ENCODE assay signal across 8 cellular contexts in genomic region chr3:197454014-197454413, GRCh38.
A peak's percentile ranks its signal among the peaks of the same experiment; 100 is the strongest.
DNase-seq lines count a peak whose midpoint lies in the region; ATAC-seq, FAIRE-seq and TF ChIP-seq lines count a peak whose summit lies in the region.

No MANE protein-coding gene starts in this region.

- WGBS in A549 (ENCODE audit: missing lambda C conversion rate) = 36% methylated on average over 3 of the region's 3 CpGs

- FAIRE-seq in A549 (lab: Jason Lieb, UNC) = no peak

- no peak overlapping the region for H3K9ac ChIP-seq in DND-41 (ENCODE audit: low read depth, low read length)
- no peak overlapping the region for H3K9ac ChIP-seq in PC-3 (ENCODE audit: low read length)

- peaks cover 23% of the 10 kb centered on the region; the same call in 2 of the 3 replicates for H3K4me1 ChIP-seq in A549
- H3K4me1 ChIP-seq in DND-41 (ENCODE audit: insufficient read depth, low read length) = peaks cover 8% of the 10 kb centered on the region
- no peaks in the 10 kb centered on the region for H3K4me1 ChIP-seq in PC-3 (ENCODE audit: insufficient read depth, low read length)
- H3K4me1 ChIP-seq in lower lobe of right lung = peaks cover 13% of the 10 kb centered on the region

- no peaks in the 10 kb centered on the region for H3K9me2 ChIP-seq in PC-3 (replicated peaks; ENCODE audit: low read length)

- TF ChIP-seq CTCF in A549 (IDR thresholded peaks at IDR 0.05) = peak; percentile 18; the same call in 1 of the 3 replicates
- peak; percentile 40 for TF ChIP-seq CTCF in DND-41 (IDR thresholded peaks at IDR 0.05; ENCODE audit: borderline replicate concordance, extremely low read depth, low read length, poor library complexity, severe bottlenecking)
- peak; percentile 60 for TF ChIP-seq CTCF in PC-3 (conservative IDR thresholded peaks at IDR 0.05; ENCODE audit: low read depth, low read length)
- TF ChIP-seq CTCF in fibroblast of pulmonary artery (IDR thresholded peaks at IDR 0.05; ENCODE audit: low read length, missing control alignments) = peak; percentile 19
- TF ChIP-seq CTCF in lower lobe of right lung (IDR thresholded peaks at IDR 0.05) = no peak
- TF ChIP-seq CTCF in omental fat pad (IDR thresholded peaks at IDR 0.05) = no peak

- no TSS peak for BruUV-seq in PC-3 (replicated peaks; lab: Mats Ljungman, UMichigan)

- H3K4me3 ChIP-seq in A549 (no peak overlapping the region), DND-41 (ENCODE audit: low read depth in 1 of 2, low read length in 2 of 2) (no peak overlapping the region), PC-3 (ENCODE audit: low read length) (no peak overlapping the region), fibroblast of pulmonary artery (replicated peaks; ENCODE audit: low read depth, low read length) (no peak overlapping the region), lower lobe of right lung (no peak overlapping the region)

- DNase-seq in A549 (ENCODE audit: low read depth in 1 of 2, low spot score in 1 of 2) = peak in 1 of 2 experiments; percentile 26
- no peak for DNase-seq in DND-41
- peak; percentile 48 for DNase-seq in PC-3
- peak; percentile 36 for DNase-seq in fibroblast of pulmonary artery (ENCODE audit: low read depth)
- no peak for DNase-seq in lower lobe of right lung
- DNase-seq in omental fat pad (ENCODE audit: low spot score) = no peak

- 0 out of 6 replicates have a peak, but pooled peaks have one; percentile 9 to 54 for ATAC-seq in A549
- ATAC-seq in DND-41 (ENCODE audit: insufficient read depth, low read depth) = no peak; the same call in 2 of the 3 replicates
- ATAC-seq in PC-3 = peak; percentile 92
- no peak for ATAC-seq in GM21529 (IDR thresholded peaks at IDR 0.05; ENCODE audit: unreplicated experiment)
- no peak for ATAC-seq in HG03354 (IDR thresholded peaks at IDR 0.05; ENCODE audit: poor library complexity, severe bottlenecking, unreplicated experiment)
- ATAC-seq in lower lobe of right lung = no peak
- no peak for ATAC-seq in omental fat pad (ENCODE audit: low FRiP score)

- H3K79me2 ChIP-seq in DND-41 (ENCODE audit: insufficient read depth, low read length) (no peaks in the 10 kb centered on the region), PC-3 (ENCODE audit: low read length) (no peaks in the 10 kb centered on the region)

- no peaks in the 10 kb centered on the region for H4K20me1 ChIP-seq in DND-41 (ENCODE audit: insufficient read depth, low read length)
- H4K20me1 ChIP-seq in PC-3 (ENCODE audit: low read length) = no peaks in the 10 kb centered on the region

- no peaks in the 10 kb centered on the region for H3K36me3 ChIP-seq in DND-41 (ENCODE audit: insufficient read depth, low read length)
- H3K36me3 ChIP-seq in PC-3 (ENCODE audit: low read depth, low read length) = no peaks in the 10 kb centered on the region
- H3K36me3 ChIP-seq in lower lobe of right lung = no peaks in the 10 kb centered on the region

- H2AFZ ChIP-seq in DND-41 (ENCODE audit: low read depth, low read length) (no peak overlapping the region), PC-3 (ENCODE audit: low read length) (no peak overlapping the region)

- H3K9me3 ChIP-seq in A549 (no peaks in the 10 kb centered on the region), DND-41 (ENCODE audit: insufficient read depth, low read length, severe bottlenecking) (no peaks in the 10 kb centered on the region), PC-3 (ENCODE audit: low read length) (no peaks in the 10 kb centered on the region), lower lobe of right lung (no peaks in the 10 kb centered on the region)

- H3K27me3 ChIP-seq in DND-41 (ENCODE audit: insufficient read depth, low read length, poor library complexity) (peaks cover 28% of the 10 kb centered on the region), PC-3 (ENCODE audit: low read length) (no peaks in the 10 kb centered on the region), lower lobe of right lung (ENCODE audit: low read depth) (no peaks in the 10 kb centered on the region)

- POLR2A ChIA-PET in A549 (lab: Yijun Ruan, JAX) = no interaction called here
- POLR2A ChIA-PET in PC-3 (lab: Charles Lee; ENCODE audit: unreplicated experiment) = no interaction called here

- no peak for TF ChIP-seq EP300 in A549 (IDR thresholded peaks at IDR 0.05)

- intact Hi-C loops in PC-3 (cut with micrococcal nuclease) = loop anchor here (1.0 to 2.0 kb wide), 4 partner anchors 57 to 230 kb away; no protein-coding TSS in a partner anchor
- intact Hi-C loops in lower lobe of right lung (cut with DNase I) = no loop called here

- TF ChIP-seq POLR2A in A549 (IDR thresholded peaks at IDR 0.05; ENCODE audit: low read length) = no peak

- H3F3A ChIP-seq in PC-3 (ENCODE audit: low read length, unreplicated experiment) = no peaks in the 10 kb centered on the region

- TF ChIP-seq RAD21 in A549 (conservative IDR thresholded peaks at IDR 0.05 in 1 of 2, IDR thresholded peaks at IDR 0.05 in 1 of 2) = peak in 1 of 2 experiments; percentile 26; a peak in 3 of 5 replicates

- CTCF ChIA-PET in A549 (lab: Yijun Ruan, JAX) (interaction anchor here (0.7 to 2.2 kb wide), 9 partner anchors 8 to 230 kb away, joined by 3 to 6 read pairs (median 3); no protein-coding TSS in a partner anchor), PC-3 (lab: Charles Lee) (interaction anchor here (0.6 to 1.6 kb wide), 9 partner anchors 28 to 197 kb away, joined by 3 to 9 read pairs (median 4); partner anchors contain the start of gene DLG1)

- H3K27ac ChIP-seq in A549 (no peak overlapping the region), DND-41 (ENCODE audit: low read length) (no peak overlapping the region), PC-3 (ENCODE audit: low read length) (no peak overlapping the region), lower lobe of right lung (no peak overlapping the region)

- H3K4me2 ChIP-seq in A549 (no peak overlapping the region), DND-41 (ENCODE audit: insufficient read depth, low read length) (no peak overlapping the region), PC-3 (ENCODE audit: low read length) (no peak overlapping the region)

TF ChIP-seq in A549, 52 proteins besides CTCF, POLR2A, EP300 and RAD21:
- TF ChIP-seq FOSL2 (IDR thresholded peaks at IDR 0.05) (no peak), FOSL2 (CRISPR knock-in tag; IDR thresholded peaks at IDR 0.05) (no peak), EHF (CRISPR knock-in tag; IDR thresholded peaks at IDR 0.05) (no peak), MAFK (IDR thresholded peaks at IDR 0.05; ENCODE audit: partially characterized antibody) (no peak), HEYL (CRISPR knock-in tag; IDR thresholded peaks at IDR 0.05) (no peak), HOXB5 (CRISPR knock-in tag; IDR thresholded peaks at IDR 0.05) (no peak)
TF ChIP-seq in A549: peak in this region for 0.

Comparison
In these comparisons a context has a peak if more than half of its experiments do, and no peak if none do; other contexts are left out.
1. ATAC-seq: peak in A549 (2 of 2) and PC-3 (single experiment); none in DND-41 (single experiment), GM21529 (single experiment), HG03354 (single experiment), lower lobe of right lung (0 of 2) and omental fat pad (single experiment).
2. DNase-seq: peak in PC-3 (single experiment) and fibroblast of pulmonary artery (single experiment); none in DND-41 (single experiment), lower lobe of right lung (single experiment) and omental fat pad (single experiment).
3. CTCF ChIP-seq: peak in A549 (single experiment), DND-41 (single experiment), PC-3 (single experiment) and fibroblast of pulmonary artery (single experiment); none in lower lobe of right lung (single experiment) and omental fat pad (0 of 3).